ENCODE assay signal across 8 cellular contexts in genomic region chr10:88070080-88070880, GRCh38.
DNase-seq lines count a peak whose midpoint lies in the region; ATAC-seq and TF ChIP-seq lines count a peak whose summit lies in the region.
"Had no signal": no experiment of that assay in that cellular context is flagged by ENCODE, and none has a peak within 500 bp of the region (broad histone marks: within the 10 kb centered on the region; RNA-seq: fewer than 3 reads in every experiment).

No MANE protein-coding gene starts in this region.

- DNase-seq in NOMO-1 (lab: John Stamatoyannopoulos, UW; ENCODE audit: unreplicated experiment in 2 of 2) = peak; percentile 45 to 84
- DNase-seq in osteocyte (ENCODE audit: extremely low spot score, unreplicated experiment) = no peak
- no peak for DNase-seq in stimulated activated CD8-positive, alpha-beta memory T cell treated with anti-CD3 and anti-CD28 coated beads, Interleukin-4, amount 100 ng/mL, for 48 hours
- DNase-seq in AG08396 (ENCODE audit: low spot score) = no peak
- DNase-seq: NCI-H226 had no signal

- no peaks in the 10 kb centered on the region for H3K36me3 Mint-ChIP-seq in osteocyte (ENCODE audit: unreplicated experiment)

- peak overlapping the region; percentile 19 for H3K27ac Mint-ChIP-seq in osteocyte (ENCODE audit: unreplicated experiment)

- peaks cover 13% of the 10 kb centered on the region for H3K4me1 Mint-ChIP-seq in osteocyte (ENCODE audit: unreplicated experiment)

- no peaks in the 10 kb centered on the region for H3K9me3 Mint-ChIP-seq in osteocyte (ENCODE audit: unreplicated experiment)

- ATAC-seq in GM18909 (IDR thresholded peaks at IDR 0.05; ENCODE audit: poor library complexity, unreplicated experiment) (peak; percentile 52), HG02763 (IDR thresholded peaks at IDR 0.05; ENCODE audit: unreplicated experiment) (peak; percentile 47), GM19455 (IDR thresholded peaks at IDR 0.05; ENCODE audit: unreplicated experiment) (no peak)

- no peak for TF ChIP-seq CTCF in osteocyte (IDR thresholded peaks at IDR 0.05)

- no peak overlapping the region for H3K4me3 Mint-ChIP-seq in osteocyte (ENCODE audit: unreplicated experiment)

- no peaks in the 10 kb centered on the region for H3K27me3 Mint-ChIP-seq in osteocyte (ENCODE audit: unreplicated experiment)

Comparison
In these comparisons a context has a peak if more than half of its experiments do, and no peak if none do; other contexts are left out.
1. DNase-seq: peak in NOMO-1 (2 of 2); none in osteocyte (single experiment), stimulated activated CD8-positive, alpha-beta memory T cell treated with anti-CD3 and anti-CD28 coated beads, Interleukin-4, amount 100 ng/mL, for 48 hours (single experiment) and AG08396 (single experiment).